ENCODE assay signal across 8 cellular contexts in the genomic region with DNA sequence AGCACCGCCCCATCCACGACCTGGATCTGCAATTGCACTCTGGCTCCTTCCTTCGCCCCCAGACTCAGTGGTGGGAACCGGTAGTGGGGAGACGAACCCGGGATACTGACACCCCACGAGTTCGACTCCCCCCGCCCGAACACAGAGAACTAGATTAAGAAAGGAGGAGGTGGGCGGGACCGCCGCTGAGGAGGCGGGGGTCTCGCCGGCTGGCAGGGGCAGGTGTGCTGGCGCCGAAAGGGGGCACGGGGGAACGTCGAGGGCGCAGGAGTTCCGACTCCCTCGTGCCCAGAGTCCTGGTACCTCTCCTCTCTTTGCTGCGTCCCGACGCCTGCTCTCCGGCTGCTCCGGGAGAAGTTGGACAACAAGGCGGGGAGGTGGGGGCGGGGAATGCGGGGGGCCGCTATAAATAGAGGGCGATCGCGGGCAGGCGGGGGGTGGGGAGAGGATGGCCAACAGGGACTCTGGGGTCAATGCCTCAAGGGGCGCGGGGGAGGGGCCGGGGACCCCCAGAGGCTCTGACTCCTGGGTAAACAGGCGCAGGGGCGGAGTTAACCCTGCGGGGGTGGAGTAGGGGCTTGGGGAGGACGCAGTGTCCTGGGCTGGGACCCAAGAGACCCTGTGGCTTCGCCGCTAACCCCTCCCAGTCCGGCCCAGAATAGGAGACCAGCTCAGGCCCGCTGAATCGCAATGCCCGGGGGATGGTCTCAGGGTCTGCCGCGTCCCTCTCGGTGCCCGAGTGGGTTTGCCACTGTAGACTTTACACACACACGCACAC. TPM values are rescaled to one million over a fixed set of nuclear protein-coding genes. Genes with fewer than 3 reads are reported as not detected.
A peak's percentile ranks its signal among the peaks of the same experiment; 100 is the strongest.
DNase-seq lines count a peak whose midpoint lies in the region; ATAC-seq and TF ChIP-seq lines count a peak whose summit lies in the region.

No MANE protein-coding gene starts in this region.

- peaks cover 0 to 17% (median 6%) of the 10 kb centered on the region in 6 donors for H3K36me3 ChIP-seq in spleen

- peak overlapping the region; percentile 80 for H3K4me3 Mint-ChIP-seq in T-helper 2 cell treated with Interferon-gamma antibody and Interleukin-4, amounts not matched to agents 5 μg/mL and 100 μg/mL, for 36 hours

- H3K27ac ChIP-seq in caudate nucleus (ENCODE audit: low read depth, low read length) = peak overlapping the region; percentile 99
- H3K27ac ChIP-seq in spleen = peak overlapping the region; percentile 66 to 93 (median 85)

- H3K4me3 ChIP-seq in spleen = peak overlapping the region; percentile 76 to 90 (median 80)

- ATAC-seq in left colon (peak; percentile 28), GM21526 (IDR thresholded peaks at IDR 0.05; ENCODE audit: low FRiP score, unreplicated experiment) (no peak), HG02610 (IDR thresholded peaks at IDR 0.05; ENCODE audit: unreplicated experiment) (no peak)

- peaks cover 0 to 31% (median 0%) of the 10 kb centered on the region in 7 donors for H3K27me3 ChIP-seq in spleen (replicated peaks in 1 of 7)

- H3K4me1 ChIP-seq in spleen = peaks cover 8 to 62% (median 39%) of the 10 kb centered on the region in 6 donors

- peaks cover 7% of the 10 kb centered on the region for H3K4me1 Mint-ChIP-seq in T-helper 2 cell treated with Interferon-gamma antibody and Interleukin-4, amounts not matched to agents 5 μg/mL and 100 μg/mL, for 36 hours (ENCODE audit: low read depth)

- peak in 1 of 11 experiments; percentile 1 for TF ChIP-seq CTCF in spleen (IDR thresholded peaks at IDR 0.05 in 8 of 11, conservative IDR thresholded peaks at IDR 0.05 in 3 of 11)
- no peak for TF ChIP-seq CTCF in GM20000 (IDR thresholded peaks at IDR 0.05; ENCODE audit: extremely low read depth, missing control alignments)

- no peaks in the 10 kb centered on the region for H3K9me3 Mint-ChIP-seq in T-helper 2 cell treated with Interferon-gamma antibody and Interleukin-4, amounts not matched to agents 5 μg/mL and 100 μg/mL, for 36 hours

- no peak overlapping the region for H3K27ac Mint-ChIP-seq in T-helper 2 cell treated with Interferon-gamma antibody and Interleukin-4, amounts not matched to agents 5 μg/mL and 100 μg/mL, for 36 hours

- peaks cover 42% of the 10 kb centered on the region for H3K27me3 Mint-ChIP-seq in T-helper 2 cell treated with Interferon-gamma antibody and Interleukin-4, amounts not matched to agents 5 μg/mL and 100 μg/mL, for 36 hours (ENCODE audit: low read depth)

- no peak for TF ChIP-seq POLR2A in spleen (IDR thresholded peaks at IDR 0.05)

- no peak for DNase-seq in T-helper 2 cell treated with Interferon-gamma antibody and Interleukin-4, amounts not matched to agents 5 μg/mL and 100 μg/mL, for 36 hours (ENCODE audit: low spot score)
- DNase-seq in T-helper 2 cell (no peak), caudate nucleus (lab: John Stamatoyannopoulos, UW) (peak; percentile 28 to 92 (median 85)), left colon (peak; percentile 60 to 69), spleen (peak; percentile 83), GM20000 (ENCODE audit: low spot score) (no peak)

- no peaks in the 10 kb centered on the region for H3K9me3 ChIP-seq in spleen

- no peaks in the 10 kb centered on the region for H3K36me3 Mint-ChIP-seq in T-helper 2 cell treated with Interferon-gamma antibody and Interleukin-4, amounts not matched to agents 5 μg/mL and 100 μg/mL, for 36 hours (ENCODE audit: low read depth)

- 5 to 15% (median 10%) methylated on average over 41 to 55 of the region's 55 CpGs for WGBS in spleen, 5 donors

- intact Hi-C loops in left colon (cut with DNase I, micrococcal nuclease) = no loop called here
- intact Hi-C loops in spleen (cut with DNase I; ENCODE audit: low total_unique reads) = no loop called here

RNA-seq across cellular contexts. Expression of a gene that starts 0.7 kb away (rescaled TPM):
- 100 to 1,000 TPM; 135 to 140 TPM for total RNA-seq in left colon
- 100 to 1,000 TPM; 101 to 335 (median 270) TPM for total RNA-seq in spleen
- polyA plus RNA-seq in spleen = 100 to 1,000 TPM in 1 of 3 donors, 10 to 100 TPM in 2; 72.4 to 174 (median 74.1) TPM

RNA-seq across cellular contexts. Expression of a gene that starts 4.5 kb away (rescaled TPM):
- total RNA-seq in left colon = under 1 TPM; 0.28 to 0.58 TPM
- total RNA-seq in spleen = under 1 TPM in 3 of 7 donors, not detected in 4; 0.57 to 0.91 (median 0.76) TPM
- under 1 TPM in 2 of 3 donors, not detected in 1; 0.09 to 0.22 TPM for polyA plus RNA-seq in spleen

RNA-seq across cellular contexts. Expression of a gene that starts 9.0 kb away (rescaled TPM):
- total RNA-seq in left colon (not detected), spleen (under 1 TPM in 1 of 7 donors, not detected in 6; 0.30 TPM)
- polyA plus RNA-seq in spleen = not detected

RNA-seq across cellular contexts. Expression of a gene that starts 16.6 kb away (rescaled TPM):
- total RNA-seq in left colon = under 1 TPM in 1 of 2 donors, not detected in 1; 0.31 TPM
- not detected for total RNA-seq in spleen
- not detected for polyA plus RNA-seq in spleen

RNA-seq across cellular contexts. Expression of a gene that starts 26.5 kb away (rescaled TPM):
- total RNA-seq in left colon (under 1 TPM; 0.61 to 0.92 TPM), spleen (under 1 TPM in 1 of 7 donors, not detected in 6; 0.23 TPM)
- under 1 TPM; 0.06 to 0.16 (median 0.15) TPM for polyA plus RNA-seq in spleen

Comparison
In these comparisons a context has a peak if more than half of its experiments do, and no peak if none do; other contexts are left out.
1. DNase-seq: peak in caudate nucleus (61 of 61), left colon (2 of 2) and spleen (single experiment); none in T-helper 2 cell treated with Interferon-gamma antibody and Interleukin-4, amounts not matched to agents 5 μg/mL and 100 μg/mL, for 36 hours (single experiment), T-helper 2 cell (0 of 5) and GM20000 (single experiment).